21 cellular contexts compared by ENCODE assay signal in the genomic region with DNA sequence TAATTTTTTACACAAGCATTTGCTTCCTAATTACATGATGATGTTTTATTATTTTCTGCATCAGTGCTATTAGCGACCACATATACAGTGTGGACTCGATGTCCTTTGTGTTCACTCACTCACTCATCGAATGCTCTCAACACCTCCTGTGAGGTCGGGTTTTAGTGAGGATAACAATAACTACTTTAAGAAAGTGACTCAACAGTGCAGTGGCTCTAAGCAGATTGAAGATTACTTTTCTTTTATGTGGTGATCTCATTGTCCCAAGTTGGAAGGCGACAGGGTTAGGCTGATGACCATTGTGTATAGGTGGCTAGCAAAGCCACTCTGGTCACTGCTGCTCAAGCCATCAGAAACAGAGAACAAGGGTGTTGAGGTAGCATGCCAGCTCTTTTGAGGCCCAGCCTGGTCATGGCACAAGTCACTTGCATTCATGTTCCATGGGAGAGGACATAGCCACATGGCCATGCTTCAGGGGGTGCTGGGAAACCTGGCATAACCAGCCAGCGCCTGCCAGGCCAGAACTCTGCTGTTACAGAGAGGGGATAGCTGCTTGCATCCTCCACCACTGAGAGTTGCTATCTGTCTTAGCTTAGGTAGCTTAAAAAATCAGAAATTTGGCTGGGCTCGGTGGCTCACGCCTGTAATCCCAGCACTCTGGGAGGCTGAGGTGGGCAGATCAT.
DNase-seq lines count a peak whose midpoint lies in the region; ATAC-seq, FAIRE-seq and TF ChIP-seq lines count a peak whose summit lies in the region.
"Had no signal": no experiment of that assay in that cellular context is flagged by ENCODE, and none has a peak within 500 bp of the region (broad histone marks: within the 10 kb centered on the region; RNA-seq: fewer than 3 reads in every experiment).

No MANE protein-coding gene starts in this region.

- no peak overlapping the region for H4K91ac ChIP-seq in H1 (replicated peaks; ENCODE audit: insufficient read length, low read length)

- TF ChIP-seq POLR2A in H1 (IDR thresholded peaks at IDR 0.05; ENCODE audit: control extremely low read depth in 1 of 2, low read depth in 2 of 2, low read length in 2 of 2) = no peak

- CTCF ChIA-PET in H1 (lab: Charles Lee; ENCODE audit: partially characterized antibody) = interaction anchor here (1.5 to 4.7 kb wide), 3 partner anchors 7 to 16 kb away, joined by 4 to 18 read pairs (median 5); no protein-coding TSS in a partner anchor

- no peak overlapping the region for H2AK5ac ChIP-seq in H1 (ENCODE audit: low read depth, low read length)

- no peaks in the 10 kb centered on the region for H3K36me3 ChIP-seq in H1 (ENCODE audit: control insufficient read depth in 2 of 4, insufficient read depth in 4 of 4, low read length in 3 of 4)
- H3K36me3 ChIP-seq: BE2C, HAP-1 had no signal

- no peaks in the 10 kb centered on the region for H3K4me1 ChIP-seq in H1 (replicated peaks in 1 of 4; ENCODE audit: control insufficient read depth in 3 of 4, insufficient read depth in 4 of 4, low read length in 3 of 4)
- H3K4me1 ChIP-seq: BE2C, HAP-1 had no signal

- H2BK15ac ChIP-seq in H1 (ENCODE audit: low read length) = no peak overlapping the region

- POLR2A ChIA-PET in H1 (lab: Charles Lee; ENCODE audit: partially characterized antibody) = no interaction called here

- WGBS in H1 (ENCODE audit: extremely low coverage in 1 of 2, insufficient coverage in 1 of 2, insufficient read length in 1 of 2, insufficient replicate concordance in 2 of 2, low coverage in 1 of 2, low lambda C conversion rate in 2 of 2, missing lambda C conversion rate in 1 of 2), 2 experiments = 70% methylated on average over 8 of the region's 8 CpGs; no CpG with 5 or more reads in 1 of the 2 experiments

- H2BK20ac ChIP-seq in H1 (ENCODE audit: low read length) = no peak overlapping the region

- H4K5ac ChIP-seq in H1 (ENCODE audit: insufficient read length, low read depth, low read length) = no peak overlapping the region

- no peak for TF ChIP-seq CTCF in H1 (IDR thresholded peaks at IDR 0.05; ENCODE audit: control extremely low read depth in 1 of 3, insufficient read depth in 1 of 3, low read depth in 1 of 3, low read length in 3 of 3)

- no peaks in the 10 kb centered on the region for H4K20me1 ChIP-seq in H1 (replicated peaks in 1 of 2; ENCODE audit: control insufficient read depth in 1 of 2, insufficient read depth in 2 of 2, low read length in 2 of 2)

- ATAC-seq in HG03521 (IDR thresholded peaks at IDR 0.05; ENCODE audit: unreplicated experiment) = no peak
- ATAC-seq: HepG2 had no signal

- H2BK12ac ChIP-seq in H1 (ENCODE audit: low read depth, low read length) = no peak overlapping the region

- H2BK120ac ChIP-seq in H1 (replicated peaks; ENCODE audit: low read depth, low read length) = no peak overlapping the region

- no peaks in the 10 kb centered on the region for H3K79me1 ChIP-seq in H1 (ENCODE audit: low read depth, low read length)

- H3K79me2 ChIP-seq in H1 (ENCODE audit: control insufficient read depth in 1 of 2, insufficient read depth in 2 of 2, low read length in 2 of 2) = no peaks in the 10 kb centered on the region

- H3K23ac ChIP-seq in H1 (ENCODE audit: insufficient read length) = peak overlapping the region; percentile 9

- H3K4me3 ChIP-seq in H1 (ENCODE audit: extremely low read depth in 1 of 4, insufficient read depth in 2 of 4, low read depth in 3 of 4, low read length in 4 of 4) = no peak overlapping the region
- H3K4me3 ChIP-seq: HAP-1 had no signal

- FAIRE-seq in H1 (lab: Jason Lieb, UNC) = no peak
- peak; percentile 27 for FAIRE-seq in urothelium cell line (lab: Jason Lieb, UNC)
- FAIRE-seq: A204.1, G401.6, GM12891, GM19239, HepG2 had no signal

- no peak overlapping the region for H3K4me2 ChIP-seq in H1 (ENCODE audit: insufficient read depth in 1 of 2, low read depth in 2 of 2, low read length in 2 of 2)

- TF ChIP-seq EP300 in H1 (IDR thresholded peaks at IDR 0.05; ENCODE audit: borderline replicate concordance in 1 of 2, low read depth in 2 of 2, low read length in 2 of 2) = no peak

- no peak overlapping the region for H3K18ac ChIP-seq in H1 (ENCODE audit: extremely low read depth, low read length)

- H2AFZ ChIP-seq in H1 (ENCODE audit: low read length) = no peak overlapping the region

- peaks cover 3 to 8% of the 10 kb centered on the region in 2 experiments; a peak in 1 of 4 replicates for H3K9me3 ChIP-seq in H1 (ENCODE audit: insufficient read depth in 2 of 2, low read depth in 1 of 2, low read length in 1 of 2)
- H3K9me3 ChIP-seq: BE2C, HAP-1 had no signal

- no peak overlapping the region for H3K9ac ChIP-seq in H1 (replicated peaks in 1 of 4; ENCODE audit: extremely low read depth in 1 of 4, low read depth in 3 of 4, low read length in 3 of 4)

- H3K4ac ChIP-seq in H1 (replicated peaks; ENCODE audit: insufficient read length, low read depth, low read length) = no peak overlapping the region

- TF ChIP-seq RAD21 in H1 (IDR thresholded peaks at IDR 0.05 in 1 of 2, conservative IDR thresholded peaks at IDR 0.05 in 1 of 2; ENCODE audit: low read depth in 2 of 2, low read length in 2 of 2) = no peak

- no peaks in the 10 kb centered on the region for H3K23me2 ChIP-seq in H1 (ENCODE audit: low read depth, low read length)

- no peak overlapping the region for H3K14ac ChIP-seq in H1 (ENCODE audit: insufficient read length)

- peak; percentile 3 for DNase-seq in ecto neural progenitor cell (ENCODE audit: low spot score)
- no peak for DNase-seq in H1 (ENCODE audit: low read depth in 1 of 2, low spot score in 2 of 2)
- DNase-seq in myocyte (ENCODE audit: low read depth) = peak; percentile 63
- no peak for DNase-seq in urothelium cell line (ENCODE audit: low spot score)
- no peak for DNase-seq in T-helper 9 cell
- DNase-seq in stimulated activated CD4-positive, alpha-beta T cell treated with anti-CD3 and anti-CD28 coated beads, Interleukin-12 subunit alpha, Interleukin-12 subunit beta, amount 100 ng/mL, for 4 hours = no peak
- DNase-seq: ACHN; BE2C; C1 segment of cervical spinal cord; CD4-positive, CD25-positive, alpha-beta regulatory T cell; CD8-positive, alpha-beta memory T cell; COR-L47; DMS 273 treated with DMSO at 0.1 percent for 48 hours; DMS53 had no signal

- H3K56ac ChIP-seq in H1 (replicated peaks; ENCODE audit: insufficient read length, low read depth, low read length) = no peak overlapping the region

- no peak overlapping the region; the same call in 1 of the 2 replicates for H3K27ac ChIP-seq in H1 (ENCODE audit: low read depth, low read length)

- H3K27me3 ChIP-seq in H1 (replicated peaks in 1 of 4; ENCODE audit: control insufficient read depth in 3 of 4, extremely low read depth in 1 of 4, insufficient read depth in 3 of 4, low read length in 3 of 4) = no peaks in the 10 kb centered on the region
- H3K27me3 ChIP-seq: BE2C had no signal

- H2BK5ac ChIP-seq in H1 (ENCODE audit: low read depth, low read length) = no peak overlapping the region

- H4K8ac ChIP-seq in H1 (ENCODE audit: extremely low read depth, insufficient read depth, low read length) = no peak overlapping the region

TF ChIP-seq in H1, 55 proteins besides CTCF, POLR2A, EP300 and RAD21:
- TF ChIP-seq POU5F1 (IDR thresholded peaks at IDR 0.05; ENCODE audit: low read depth, low read length) (no peak), GTF2F1 (IDR thresholded peaks at IDR 0.05; ENCODE audit: borderline replicate concordance, low read depth, low read length) (no peak)
TF ChIP-seq in H1: peak in this region for 0.

Comparison
In these comparisons a context has a peak if more than half of its experiments do, and no peak if none do; other contexts are left out.
1. DNase-seq: peak in ecto neural progenitor cell (single experiment) and myocyte (single experiment); none in H1 (0 of 2), urothelium cell line (single experiment), T-helper 9 cell (single experiment) and stimulated activated CD4-positive, alpha-beta T cell treated with anti-CD3 and anti-CD28 coated beads, Interleukin-12 subunit alpha, Interleukin-12 subunit beta, amount 100 ng/mL, for 4 hours (single experiment).